8 cellular contexts compared by ENCODE assay signal in genomic region chr2:97718051-97718882, GRCh38. TPM values are rescaled to one million over a fixed set of nuclear protein-coding genes. Genes with fewer than 3 reads are reported as not detected.
DNase-seq lines count a peak whose midpoint lies in the region; ATAC-seq, FAIRE-seq and TF ChIP-seq lines count a peak whose summit lies in the region.

No MANE protein-coding gene starts in this region.

- H3K4me3 ChIP-seq in small intestine (ENCODE audit: low read depth in 1 of 2, low read length in 2 of 2) = peak overlapping the region in 1 of 2 donors; percentile 38

- no peaks in the 10 kb centered on the region for H3K27me3 Mint-ChIP-seq in activated T-cell treated with anti-CD3 and anti-CD28 coated beads, Interleukin-2, amount 50 U/mL, for 72 hours (ENCODE audit: low read depth)

- peak overlapping the region; percentile 91 for H3K27ac Mint-ChIP-seq in activated T-cell treated with anti-CD3 and anti-CD28 coated beads, Interleukin-2, amount 50 U/mL, for 72 hours

- no peaks in the 10 kb centered on the region for H3K4me1 ChIP-seq in small intestine (ENCODE audit: control insufficient read depth in 2 of 2, insufficient read depth in 1 of 2, low read depth in 1 of 2, low read length in 1 of 2)

- H3K36me3 Mint-ChIP-seq in activated T-cell treated with anti-CD3 and anti-CD28 coated beads, Interleukin-2, amount 50 U/mL, for 72 hours (ENCODE audit: insufficient read depth in 2 of 2) = peaks cover 7 to 35% of the 10 kb centered on the region in 2 donors

- no peak for FAIRE-seq in small intestine (lab: Jason Lieb, UNC)

- DNase-seq in KBM-7 (peak; percentile 43), small intestine (peak; percentile 51), SIG-M5 treated with dmso at 0.1 percent for 504 hours (lab: John Stamatoyannopoulos, UW; ENCODE audit: unreplicated experiment) (no peak), DMS79 (lab: John Stamatoyannopoulos, UW) (no peak)
- peak; percentile 78 to 79 for DNase-seq in activated T-cell treated with anti-CD3 and anti-CD28 coated beads, Interleukin-2, amount 50 U/mL, for 72 hours

- peak overlapping the region; percentile 32 to 61 for H3K27ac ChIP-seq in small intestine (ENCODE audit: low read depth in 1 of 2, low read length in 1 of 2)

- H3K4me1 Mint-ChIP-seq in activated T-cell treated with anti-CD3 and anti-CD28 coated beads, Interleukin-2, amount 50 U/mL, for 72 hours (ENCODE audit: low read depth) = peaks cover 92% of the 10 kb centered on the region

- peak; percentile 38 for TF ChIP-seq POLR2A in GM15510 (IDR thresholded peaks at IDR 0.05; ENCODE audit: borderline replicate concordance, extremely low read depth, insufficient read length)

- H3K9me3 Mint-ChIP-seq in activated T-cell treated with anti-CD3 and anti-CD28 coated beads, Interleukin-2, amount 50 U/mL, for 72 hours = no peaks in the 10 kb centered on the region

- no peaks in the 10 kb centered on the region for H3K9me3 ChIP-seq in small intestine (ENCODE audit: control insufficient read depth, low read depth)

- WGBS in small intestine, 3 donors = 64 to 68% (median 66%) methylated on average over 21 of the region's 21 CpGs

- in situ Hi-C loops in KBM-7 (cut with MboI; ENCODE audit: low pct_unique_long_range_greater_than_20kb, low sequenced_read_pairs) = no loop called here

- H3K27me3 ChIP-seq in small intestine (ENCODE audit: control insufficient read depth in 2 of 2, insufficient read depth in 2 of 2, low read length in 2 of 2) = no peaks in the 10 kb centered on the region

- peak; percentile 80 for ATAC-seq in activated T-cell treated with anti-CD3 and anti-CD28 coated beads, Interleukin-2, amount 50 U/mL, for 72 hours (replicated peaks in 1 of 2)
- ATAC-seq in GM19035 (IDR thresholded peaks at IDR 0.05; ENCODE audit: unreplicated experiment) (no peak), GM21390 (IDR thresholded peaks at IDR 0.05; ENCODE audit: unreplicated experiment) (no peak)

- no peaks in the 10 kb centered on the region for H3K36me3 ChIP-seq in small intestine (ENCODE audit: control insufficient read depth in 2 of 2, insufficient read depth in 2 of 2, low read length in 2 of 2)

- H3K4me3 Mint-ChIP-seq in activated T-cell treated with anti-CD3 and anti-CD28 coated beads, Interleukin-2, amount 50 U/mL, for 72 hours = peak overlapping the region; percentile 93 to 96

RNA-seq across cellular contexts. Expression of gene ZAP70, which starts 4.9 kb away (rescaled TPM):
- total RNA-seq in activated T-cell treated with anti-CD3 and anti-CD28 coated beads, Interleukin-2, amount 50 U/mL, for 72 hours = 100 to 1,000 TPM; 164 to 190 TPM
- 10 to 100 TPM in 1 of 3 donors, 1 to 10 TPM in 2; 2.5 to 15.9 (median 3.9) TPM for polyA plus RNA-seq in small intestine

RNA-seq across cellular contexts. Expression of gene C2orf92, which starts 48.8 kb away (rescaled TPM):
- total RNA-seq in activated T-cell treated with anti-CD3 and anti-CD28 coated beads, Interleukin-2, amount 50 U/mL, for 72 hours = 10 to 100 TPM; 15.2 to 18.0 TPM
- polyA plus RNA-seq in small intestine = 10 to 100 TPM in 1 of 3 donors, 1 to 10 TPM in 2; 1.4 to 13.6 (median 8.6) TPM

RNA-seq across cellular contexts. Expression of gene ACTR1B, which starts 54.4 kb away (rescaled TPM):
- total RNA-seq in activated T-cell treated with anti-CD3 and anti-CD28 coated beads, Interleukin-2, amount 50 U/mL, for 72 hours = 100 to 1,000 TPM; 123 to 129 TPM
- polyA plus RNA-seq in small intestine = 10 to 100 TPM; 66.5 to 91.2 (median 68.3) TPM

Comparison
In these comparisons a context has a peak if more than half of its experiments do, and no peak if none do; other contexts are left out.
1. DNase-seq: peak in KBM-7 (single experiment), activated T-cell treated with anti-CD3 and anti-CD28 coated beads, Interleukin-2, amount 50 U/mL, for 72 hours (2 of 2) and small intestine (single experiment); none in SIG-M5 treated with dmso at 0.1 percent for 504 hours (single experiment) and DMS79 (single experiment).
2. ATAC-seq: peak in activated T-cell treated with anti-CD3 and anti-CD28 coated beads, Interleukin-2, amount 50 U/mL, for 72 hours (2 of 2); none in GM19035 (single experiment) and GM21390 (single experiment).